Comparison of ENCODE assay signal across 8 cellular contexts in genomic region chr1:201559679-201560162, GRCh38. TPM values are rescaled to one million over a fixed set of nuclear protein-coding genes. Genes with fewer than 3 reads are reported as not detected.
DNase-seq lines count a peak whose midpoint lies in the region; ATAC-seq, FAIRE-seq and TF ChIP-seq lines count a peak whose summit lies in the region.

No MANE protein-coding gene starts in this region.

- no peak overlapping the region for H3K27ac ChIP-seq in AG04450 (ENCODE audit: low read depth, low read length)
- H3K27ac ChIP-seq in OCI-LY3 (ENCODE audit: low read length) = no peak overlapping the region

- peaks cover 8% of the 10 kb centered on the region for H3K4me1 ChIP-seq in OCI-LY3 (ENCODE audit: low read length)

- no peaks in the 10 kb centered on the region for H3K79me2 ChIP-seq in OCI-LY3 (ENCODE audit: low read length)

- FAIRE-seq in HTR-8/SVneo (lab: Jason Lieb, UNC) = peak; percentile 95

- H3K9me3 Mint-ChIP-seq in natural killer cell treated with Interleukin-12 subunit alpha and Interleukin-12 subunit beta and Interleukin-15 and Interleukin-18, amount 100 ng/mL, for 72 hours = no peaks in the 10 kb centered on the region

- H3K27me3 ChIP-seq in AG04450 (ENCODE audit: control insufficient read depth, insufficient read depth, low read length) (no peaks in the 10 kb centered on the region), OCI-LY3 (ENCODE audit: low read depth, low read length) (peaks cover under 1% of the 10 kb centered on the region; the same call in 1 of the 2 replicates)

- ATAC-seq in GM18868 (IDR thresholded peaks at IDR 0.05; ENCODE audit: unreplicated experiment) (peak; percentile 76), esophagus mucosa (peak; percentile 94)
- peak; percentile 74 to 81 for ATAC-seq in natural killer cell treated with Interleukin-12 subunit alpha and Interleukin-12 subunit beta and Interleukin-15 and Interleukin-18, amount 100 ng/mL, for 72 hours

- peaks cover 5% of the 10 kb centered on the region in 2 donors for H3K4me1 Mint-ChIP-seq in natural killer cell treated with Interleukin-12 subunit alpha and Interleukin-12 subunit beta and Interleukin-15 and Interleukin-18, amount 100 ng/mL, for 72 hours (ENCODE audit: low read depth in 2 of 2)

- no peaks in the 10 kb centered on the region for H3K9me3 ChIP-seq in AG04450 (ENCODE audit: control insufficient read depth, insufficient read depth, low read length)
- no peaks in the 10 kb centered on the region for H3K9me3 ChIP-seq in OCI-LY3 (ENCODE audit: insufficient read depth, low read length)

- 0 out of 2 replicates have a peak overlapping the region, but pooled peaks have one; percentile 18 for H3K9ac ChIP-seq in OCI-LY3 (ENCODE audit: low read length)

- H4K20me1 ChIP-seq in OCI-LY3 (ENCODE audit: insufficient read depth, low read length) = no peaks in the 10 kb centered on the region

- no peaks in the 10 kb centered on the region for H3K36me3 Mint-ChIP-seq in natural killer cell treated with Interleukin-12 subunit alpha and Interleukin-12 subunit beta and Interleukin-15 and Interleukin-18, amount 100 ng/mL, for 72 hours

- CTCF ChIA-PET in AG04450 (lab: Charles Lee) = interaction anchor here (0.5 to 7.6 kb wide), 32 partner anchors 9 to 270 kb away, joined by 3 to 148 read pairs (median 4); partner anchors contain the start of gene IPO9

- H3K4me3 ChIP-seq in AG04450 (ENCODE audit: low read depth, low read length) = no peak overlapping the region
- H3K4me3 ChIP-seq in OCI-LY3 (ENCODE audit: low read length) = peak overlapping the region; percentile 39

- H3K27me3 Mint-ChIP-seq in natural killer cell treated with Interleukin-12 subunit alpha and Interleukin-12 subunit beta and Interleukin-15 and Interleukin-18, amount 100 ng/mL, for 72 hours = peaks cover 6 to 8% of the 10 kb centered on the region in 2 donors

- no peak overlapping the region for H3K27ac Mint-ChIP-seq in natural killer cell treated with Interleukin-12 subunit alpha and Interleukin-12 subunit beta and Interleukin-15 and Interleukin-18, amount 100 ng/mL, for 72 hours

- TF ChIP-seq CTCF in AG04450 (IDR thresholded peaks at IDR 0.05; ENCODE audit: low read depth, low read length) = peak; percentile 96
- peak; percentile 99 for TF ChIP-seq CTCF in OCI-LY3 (IDR thresholded peaks at IDR 0.05; ENCODE audit: low read depth, low read length)

- peak overlapping the region; percentile 57 for H2AFZ ChIP-seq in OCI-LY3 (ENCODE audit: low read depth, low read length)

- H3K36me3 ChIP-seq in OCI-LY3 (replicated peaks; ENCODE audit: low read depth, low read length) = no peaks in the 10 kb centered on the region

- peak overlapping the region; percentile 63 for H3K4me2 ChIP-seq in OCI-LY3 (ENCODE audit: low read length)

- DNase-seq in AG04450 (ENCODE audit: low read depth, low spot score) = peak; percentile 74
- peak; percentile 86 for DNase-seq in HTR-8/SVneo (ENCODE audit: insufficient read length, low spot score)
- peak; percentile 85 for DNase-seq in activated CD8-positive, alpha-beta memory T cell treated with anti-CD3 and anti-CD28 coated beads, Interleukin-2, amount 50 U/mL, for 48 hours
- DNase-seq in natural killer cell treated with Interleukin-12 subunit alpha and Interleukin-12 subunit beta and Interleukin-15 and Interleukin-18, amount 100 ng/mL, for 72 hours (ENCODE audit: low spot score) = peak; percentile 76
- DNase-seq in stimulated activated naive CD4-positive, alpha-beta T cell (lab: John Stamatoyannopoulos, UW) = peak; percentile 5 to 61 (median 38)

- POLR2A ChIA-PET in AG04450 (lab: Yijun Ruan, JAX) = interaction anchor here (0.5 to 1.2 kb wide), 8 partner anchors 19 to 261 kb away, joined by 3 to 5 read pairs (median 3); no protein-coding TSS in a partner anchor

- H3K4me3 Mint-ChIP-seq in natural killer cell treated with Interleukin-12 subunit alpha and Interleukin-12 subunit beta and Interleukin-15 and Interleukin-18, amount 100 ng/mL, for 72 hours = no peak overlapping the region

RNA-seq across cellular contexts. Expression of gene NAV1, which starts 20.8 kb away (rescaled TPM):
- polyA plus RNA-seq in AG04450 (2011; rRNA removed) = 17.5 and 23.0 TPM in 2 replicates
- polyA minus RNA-seq in AG04450 (2011; rRNA and poly(A)+ RNA removed) = 44.0 and 55.7 TPM in 2 replicates
- total RNA-seq in esophagus mucosa = 26.4 TPM
- 1 to 10 TPM in 1 of 2 donors, under 1 TPM in 1; 0.21 to 1.2 TPM for total RNA-seq in natural killer cell treated with Interleukin-12 subunit alpha and Interleukin-12 subunit beta and Interleukin-15 and Interleukin-18, amount 100 ng/mL, for 72 hours

RNA-seq across cellular contexts. Expression of gene CSRP1, which starts 52.8 kb away (rescaled TPM):
- polyA plus RNA-seq in AG04450 (2011; rRNA removed) = 641 and 730 TPM in 2 replicates
- 568 and 749 TPM in 2 replicates for polyA minus RNA-seq in AG04450 (2011; rRNA and poly(A)+ RNA removed)
- 115 TPM for total RNA-seq in esophagus mucosa
- 10 to 100 TPM; 41.6 to 57.8 TPM for total RNA-seq in natural killer cell treated with Interleukin-12 subunit alpha and Interleukin-12 subunit beta and Interleukin-15 and Interleukin-18, amount 100 ng/mL, for 72 hours

Comparison
In these comparisons a context has a peak if more than half of its experiments do, and no peak if none do; other contexts are left out.
1. RNA of gene NAV1, which starts 20.8 kb away (total RNA-seq): 26.4 TPM in esophagus mucosa (single experiment); 0.21 to 1.2 TPM in natural killer cell treated with Interleukin-12 subunit alpha and Interleukin-12 subunit beta and Interleukin-15 and Interleukin-18, amount 100 ng/mL, for 72 hours; every median in the first group is over 10 times any median in the second.
2. Peak in every context shown above with its lines, with median percentiles within 50 percentile points of each other: DNase-seq and ATAC-seq.